ENCODE assay signal across 35 cellular contexts in genomic region chr7:151946932-151947331, GRCh38. TPM values are rescaled to one million over a fixed set of nuclear protein-coding genes. Genes with fewer than 3 reads are reported as not detected.
"Had no signal": no experiment of that assay in that cellular context is flagged by ENCODE, and none has a peak within 500 bp of the region (broad histone marks: within the 10 kb centered on the region; RNA-seq: fewer than 3 reads in every experiment).

No MANE protein-coding gene starts in this region.

- H3K4me3 ChIP-seq: ascending aorta, cardiac muscle cell had no signal

- H3K27ac ChIP-seq: ascending aorta, cardiac muscle cell, VCaP had no signal

- H3K4me1 ChIP-seq: ascending aorta had no signal

- FAIRE-seq: bronchial epithelial cell, TTC549 had no signal

- H3K9me3 ChIP-seq: ascending aorta had no signal

- H3K27me3 ChIP-seq: ascending aorta, cardiac muscle cell had no signal

- DNase-seq: activated B cell treated with CpG ODN at 0.5 μM for 24 hours; activated CD4-positive, alpha-beta memory T cell treated with anti-CD3 and anti-CD28 coated beads for 36 hours; activated CD4-positive, alpha-beta T cell treated with anti-CD3 and anti-CD28 coated beads for 4 hours; activated CD4-positive, alpha-beta T cell treated with anti-CD3 and anti-CD28 coated beads, Interleukin-2, amount 10 ng/mL, durations not matched to agents 24 days and 14 days; activated CD4-positive, alpha-beta T cell treated with anti-CD3 and anti-CD28 coated beads, Interleukin-2, amount 50 U/mL, for 1 hour; activated CD4-positive, alpha-beta T cell treated with anti-CD3 and anti-CD28 coated beads, Interleukin-2, amount 50 U/mL, for 4 hours; activated CD4-positive, CD25-positive, alpha-beta regulatory T cell treated with anti-CD3 and anti-CD28 coated beads, Interleukin-2, amount 50 U/mL, for 72 hours; activated CD8-positive, alpha-beta memory T cell treated with anti-CD3 and anti-CD28 coated beads, Interleukin-2, amount 50 U/mL, for 4 hours; activated CD8-positive, alpha-beta T cell treated with anti-CD3 and anti-CD28 coated beads for 36 hours; activated effector memory CD4-positive, alpha-beta T cell treated with anti-CD3 and anti-CD28 coated beads, Interleukin-2, amount 50 U/mL, for 16 hours; activated gamma-delta T cell treated with Interleukin-2 at 50 U/mL for 16 hours; activated naive CD4-positive, alpha-beta T cell treated with anti-CD3 and anti-CD28 coated beads, Interleukin-2, amount 10 ng/mL, durations not matched to agents 7 days and 5 days; activated naive CD4-positive, alpha-beta T cell treated with Interleukin-2 at 50 U/mL for 16 hours; activated naive CD8-positive, alpha-beta T cell treated with anti-CD3 and anti-CD28 coated beads, Interleukin-2, amount 10 ng/mL, durations not matched to agents 7 days and 5 days; activated naive CD8-positive, alpha-beta T cell treated with anti-CD3 and anti-CD28 coated beads, Interleukin-2, amount 50 U/mL, for 24 hours; activated T-cell treated with anti-CD3 and anti-CD28 coated beads for 4 hours; activated T-cell treated with anti-CD3 and anti-CD28 coated beads, Interleukin-2, amount 50 U/mL, for 1 hour; activated T-cell treated with anti-CD3 and anti-CD28 coated beads, Interleukin-2, amount 50 U/mL, for 4 hours; activated T-cell treated with anti-CD3 and anti-CD28 coated beads, Interleukin-2, amount 50 U/mL, for 72 hours; amygdala; anterior cingulate cortex; caudate nucleus; cerebellar nuclear complex; T-helper 1 cell; T-helper 2 cell; T-helper 9 cell had no signal

- ATAC-seq: activated CD8-positive, alpha-beta T cell treated with anti-CD3 and anti-CD28 coated beads for 36 hours; activated naive CD8-positive, alpha-beta T cell treated with anti-CD3 and anti-CD28 coated beads, Interleukin-2, amount 50 U/mL, for 24 hours; activated T-cell treated with anti-CD3 and anti-CD28 coated beads, Interleukin-2, amount 50 U/mL, for 4 hours; activated T-cell treated with anti-CD3 and anti-CD28 coated beads, Interleukin-2, amount 50 U/mL, for 72 hours; activated T-helper 17 cell treated with anti-CD3 and anti-CD28 coated beads, Interleukin-2, amount 50 U/mL, for 72 hours had no signal

- H3K36me3 ChIP-seq: ascending aorta, cardiac muscle cell had no signal

RNA-seq across cellular contexts. Expression of gene GALNTL5, which starts 9.3 kb away (rescaled TPM):
- total RNA-seq: activated B cell treated with CpG ODN at 0.5 μM for 24 hours; activated CD4-positive, alpha-beta memory T cell treated with anti-CD3 and anti-CD28 coated beads for 36 hours; activated CD4-positive, alpha-beta T cell treated with anti-CD3 and anti-CD28 coated beads, Interleukin-2, amount 10 ng/mL, durations not matched to agents 24 days and 14 days; activated CD8-positive, alpha-beta memory T cell treated with anti-CD3 and anti-CD28 coated beads for 36 hours; activated CD8-positive, alpha-beta T cell treated with anti-CD3 and anti-CD28 coated beads for 36 hours; activated naive CD8-positive, alpha-beta T cell treated with anti-CD3 and anti-CD28 coated beads, Interleukin-2, amount 10 ng/mL, durations not matched to agents 7 days and 5 days; activated T-cell treated with anti-CD3 and anti-CD28 coated beads, Interleukin-2, amount 50 U/mL, for 4 hours; activated T-cell treated with anti-CD3 and anti-CD28 coated beads, Interleukin-2, amount 50 U/mL, for 72 hours; activated T-helper 1 cell treated with anti-CD3 and anti-CD28 coated beads, Interleukin-12 subunit alpha, Interleukin-12 subunit beta, Interleukin-2, Interleukin-4 antibody, amounts not matched to agents 30 ng/mL and 10 ng/mL and 1 ng/mL, durations not matched to agents 14 hours and 24 hours and 36 hours; activated T-helper 17 cell treated with anti-CD3 and anti-CD28 coated beads, Interleukin-2, amount 50 U/mL, for 72 hours; ascending aorta; bronchial epithelial cell; cardiac muscle cell had no signal
- polyA plus RNA-seq: adipose tissue, cardiac muscle cell had no signal
